1 cellular context compared by ENCODE assay signal in genomic region chr2:215386566-215386965, GRCh38.
A peak's percentile ranks its signal among the peaks of the same experiment; 100 is the strongest.
TF ChIP-seq lines count a peak whose summit lies in the region.

No MANE protein-coding gene starts in this region.

TF ChIP-seq in HepG2, 621 proteins besides CTCF, POLR2A, EP300 and RAD21 (continued from another document):
- TF ChIP-seq, protein P1, sequence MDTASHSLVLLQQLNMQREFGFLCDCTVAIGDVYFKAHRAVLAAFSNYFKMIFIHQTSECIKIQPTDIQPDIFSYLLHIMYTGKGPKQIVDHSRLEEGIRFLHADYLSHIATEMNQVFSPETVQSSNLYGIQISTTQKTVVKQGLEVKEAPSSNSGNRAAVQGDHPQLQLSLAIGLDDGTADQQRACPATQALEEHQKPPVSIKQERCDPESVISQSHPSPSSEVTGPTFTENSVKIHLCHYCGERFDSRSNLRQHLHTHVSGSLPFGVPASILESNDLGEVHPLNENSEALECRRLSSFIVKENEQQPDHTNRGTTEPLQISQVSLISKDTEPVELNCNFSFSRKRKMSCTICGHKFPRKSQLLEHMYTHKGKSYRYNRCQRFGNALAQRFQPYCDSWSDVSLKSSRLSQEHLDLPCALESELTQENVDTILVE (CRISPR knock-in tag; IDR thresholded peaks at IDR 0.05) = no peak
- TF ChIP-seq ZBTB42 (CRISPR knock-in tag; IDR thresholded peaks at IDR 0.05) = no peak
- no peak for TF ChIP-seq ZNF292 (CRISPR knock-in tag; IDR thresholded peaks at IDR 0.05; ENCODE audit: borderline replicate concordance, low read depth)
- no peak for TF ChIP-seq CREM (IDR thresholded peaks at IDR 0.05)
- no peak for TF ChIP-seq CREM (CRISPR knock-in tag; IDR thresholded peaks at IDR 0.05)
- TF ChIP-seq SNAI1 (CRISPR knock-in tag; IDR thresholded peaks at IDR 0.05; ENCODE audit: borderline replicate concordance) = no peak
- TF ChIP-seq RARG (CRISPR knock-in tag; IDR thresholded peaks at IDR 0.05; ENCODE audit: low read depth) = no peak
- 0 out of 2 replicates have a peak, but pooled peaks have one; percentile 34 for TF ChIP-seq CCDC6 (CRISPR knock-in tag; IDR thresholded peaks at IDR 0.05)
- no peak for TF ChIP-seq ZNF674 (CRISPR knock-in tag; IDR thresholded peaks at IDR 0.05; ENCODE audit: low read depth)
- TF ChIP-seq, protein P2, sequence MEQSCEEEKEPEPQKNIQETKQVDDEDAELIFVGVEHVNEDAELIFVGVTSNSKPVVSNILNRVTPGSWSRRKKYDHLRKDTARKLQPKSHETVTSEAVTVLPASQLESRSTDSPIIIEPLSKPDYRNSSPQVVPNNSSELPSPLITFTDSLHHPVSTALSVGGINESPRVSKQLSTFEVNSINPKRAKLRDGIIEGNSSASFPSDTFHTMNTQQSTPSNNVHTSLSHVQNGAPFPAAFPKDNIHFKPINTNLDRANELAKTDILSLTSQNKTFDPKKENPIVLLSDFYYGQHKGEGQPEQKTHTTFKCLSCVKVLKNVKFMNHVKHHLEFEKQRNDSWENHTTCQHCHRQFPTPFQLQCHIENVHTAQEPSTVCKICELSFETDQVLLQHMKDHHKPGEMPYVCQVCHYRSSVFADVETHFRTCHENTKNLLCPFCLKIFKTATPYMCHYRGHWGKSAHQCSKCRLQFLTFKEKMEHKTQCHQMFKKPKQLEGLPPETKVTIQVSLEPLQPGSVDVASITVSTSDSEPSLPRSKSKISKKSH (CRISPR knock-in tag; IDR thresholded peaks at IDR 0.05; ENCODE audit: borderline replicate concordance) = no peak
- no peak for TF ChIP-seq ZNF12 (CRISPR knock-in tag; IDR thresholded peaks at IDR 0.05)
- TF ChIP-seq ZNF207 (IDR thresholded peaks at IDR 0.05; ENCODE audit: borderline replicate concordance) = no peak
- TF ChIP-seq POLR2G (IDR thresholded peaks at IDR 0.05; ENCODE audit: low read depth, low read length) = 0 out of 2 replicates have a peak, but pooled peaks have one; percentile 47
- TF ChIP-seq RFX3 (CRISPR knock-in tag; IDR thresholded peaks at IDR 0.05) = no peak
- TF ChIP-seq ZNF17 (CRISPR knock-in tag; IDR thresholded peaks at IDR 0.05) = no peak
- no peak for TF ChIP-seq JUND (CRISPR knock-in tag; IDR thresholded peaks at IDR 0.05)
- TF ChIP-seq HMG20A (CRISPR knock-in tag; IDR thresholded peaks at IDR 0.05; ENCODE audit: borderline replicate concordance) = no peak
- TF ChIP-seq XBP1 (CRISPR knock-in tag; IDR thresholded peaks at IDR 0.05) = no peak
- TF ChIP-seq KAT7 (CRISPR knock-in tag; IDR thresholded peaks at IDR 0.05; ENCODE audit: borderline replicate concordance) = no peak
- no peak for TF ChIP-seq ZNF770 (CRISPR knock-in tag; IDR thresholded peaks at IDR 0.05)
- TF ChIP-seq ZSCAN30 (CRISPR knock-in tag; IDR thresholded peaks at IDR 0.05) = no peak
- TF ChIP-seq NCOA2 (CRISPR knock-in tag; IDR thresholded peaks at IDR 0.05) = no peak
- TF ChIP-seq, protein P3, sequence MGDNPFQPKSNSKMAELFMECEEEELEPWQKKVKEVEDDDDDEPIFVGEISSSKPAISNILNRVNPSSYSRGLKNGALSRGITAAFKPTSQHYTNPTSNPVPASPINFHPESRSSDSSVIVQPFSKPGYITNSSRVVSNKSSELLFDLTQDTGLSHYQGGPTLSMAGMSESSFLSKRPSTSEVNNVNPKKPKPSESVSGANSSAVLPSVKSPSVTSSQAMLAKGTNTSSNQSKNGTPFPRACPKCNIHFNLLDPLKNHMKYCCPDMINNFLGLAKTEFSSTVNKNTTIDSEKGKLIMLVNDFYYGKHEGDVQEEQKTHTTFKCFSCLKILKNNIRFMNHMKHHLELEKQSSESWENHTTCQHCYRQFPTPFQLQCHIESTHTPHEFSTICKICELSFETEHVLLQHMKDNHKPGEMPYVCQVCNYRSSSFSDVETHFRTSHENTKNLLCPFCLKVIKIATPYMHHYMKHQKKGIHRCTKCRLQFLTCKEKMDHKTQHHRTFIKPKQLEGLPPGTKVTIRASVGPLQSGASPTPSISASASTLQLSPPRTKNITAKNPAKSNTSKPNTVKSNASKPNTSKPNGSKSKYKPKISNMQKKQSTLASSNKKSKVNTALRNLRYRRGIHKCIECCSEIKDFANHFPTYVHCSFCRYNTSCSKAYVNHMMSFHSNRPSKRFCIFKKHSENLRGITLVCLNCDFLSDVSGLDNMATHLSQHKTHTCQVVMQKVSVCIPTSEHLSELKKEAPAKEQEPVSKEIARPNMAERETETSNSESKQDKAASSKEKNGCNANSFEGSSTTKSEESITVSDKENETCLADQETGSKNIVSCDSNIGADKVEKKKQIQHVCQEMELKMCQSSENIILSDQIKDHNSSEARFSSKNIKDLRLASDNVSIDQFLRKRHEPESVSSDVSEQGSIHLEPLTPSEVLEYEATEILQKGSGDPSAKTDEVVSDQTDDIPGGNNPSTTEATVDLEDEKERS (CRISPR knock-in tag; IDR thresholded peaks at IDR 0.05) = no peak
- TF ChIP-seq RBFOX2 (IDR thresholded peaks at IDR 0.05; ENCODE audit: low read depth, low read length) = no peak
- no peak for TF ChIP-seq HMGXB4 (CRISPR knock-in tag; IDR thresholded peaks at IDR 0.05; ENCODE audit: borderline replicate concordance in 1 of 2, low read depth in 1 of 2)
- TF ChIP-seq MBD4 (IDR thresholded peaks at IDR 0.05; ENCODE audit: borderline replicate concordance, low read length) = 0 out of 2 replicates have a peak, but pooled peaks have one; percentile 2
- TF ChIP-seq ZNF605 (CRISPR knock-in tag; IDR thresholded peaks at IDR 0.05) = no peak
- TF ChIP-seq RBM22 (optimal IDR thresholded peaks at IDR 0.05; ENCODE audit: low read length) = peak; percentile 98
- TF ChIP-seq ZBTB38 (CRISPR knock-in tag; IDR thresholded peaks at IDR 0.05) = no peak
- no peak for TF ChIP-seq ZFP36L2 (CRISPR knock-in tag; IDR thresholded peaks at IDR 0.05)
- no peak for TF ChIP-seq MED8 (CRISPR knock-in tag; IDR thresholded peaks at IDR 0.05; ENCODE audit: insufficient replicate concordance)
- no peak for TF ChIP-seq ZNF709 (CRISPR knock-in tag; IDR thresholded peaks at IDR 0.05)
- no peak for TF ChIP-seq FOXO1 (CRISPR knock-in tag; IDR thresholded peaks at IDR 0.05)
